ENCODE assay signal across 8 cellular contexts in the genomic region with DNA sequence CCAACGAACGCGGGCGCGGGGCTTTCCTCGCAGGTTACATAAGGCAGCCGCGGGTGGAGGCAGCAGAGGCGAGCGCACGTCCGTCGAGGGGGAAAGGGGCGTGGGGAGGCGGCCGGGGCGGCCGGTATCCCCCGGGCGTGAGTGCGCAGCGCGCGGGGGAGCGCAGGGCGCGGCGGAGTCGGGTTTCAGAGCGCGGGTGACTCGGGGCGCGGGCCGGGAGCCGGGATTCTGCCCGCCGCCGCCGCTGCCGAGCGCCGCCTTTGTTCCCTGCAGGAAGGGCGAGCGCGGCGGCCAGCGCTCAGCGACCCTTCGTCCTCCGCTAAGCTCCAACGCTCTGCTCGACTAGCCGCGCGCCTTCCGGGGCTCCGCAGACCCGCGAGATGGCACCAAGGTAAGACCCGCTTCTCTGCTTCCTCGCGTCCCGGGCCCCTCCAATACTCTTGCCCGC. TPM values are rescaled to one million over a fixed set of nuclear protein-coding genes. Genes with fewer than 3 reads are reported as not detected.
DNase-seq lines count a peak whose midpoint lies in the region; ATAC-seq and TF ChIP-seq lines count a peak whose summit lies in the region.

Gene COL15A1 (plus strand): TSS at position 226 of the 448 bp plus-strand sequence. CDS start 155 bp downstream, at position 381.

- H3K9me3 ChIP-seq in ascending aorta: no peaks in the 10 kb centered on the region
- H3K9me3 ChIP-seq in stomach: no peaks in the 10 kb centered on the region

- peak within 1 kb of the TSS; percentile 1 to 34 for H3K27ac ChIP-seq in ascending aorta
- H3K27ac ChIP-seq in stomach: peak within 1 kb of the TSS; percentile 43 to 87 (median 82)

- H3K27me3 ChIP-seq in ascending aorta: no peaks in the 10 kb centered on the region
- peaks cover 0 to 47% (median 32%) of the 10 kb centered on the region in 3 donors for H3K27me3 ChIP-seq in stomach

- no peak for TF ChIP-seq EP300 in stomach (IDR thresholded peaks at IDR 0.05)

- TF ChIP-seq POLR2A in stomach (IDR thresholded peaks at IDR 0.05): no peak

- H3K36me3 ChIP-seq in ascending aorta: no peaks in the 10 kb centered on the region
- H3K36me3 ChIP-seq in stomach: no peaks in the 10 kb centered on the region

- H3K4me1 ChIP-seq in ascending aorta (peaks cover 0 to 4% of the 10 kb centered on the region in 2 donors), stomach (peaks cover 0 to 50% (median 17%) of the 10 kb centered on the region in 4 donors)

- DNase-seq in NCI-H510A treated with DMSO at 0.1 percent for 48 hours (lab: John Stamatoyannopoulos, UW) (peak; percentile 21), NCI-H510A (lab: John Stamatoyannopoulos, UW) (no peak), ascending aorta (ENCODE audit: low spot score in 2 of 2) (no peak), islet precursor cell (peak; percentile 68), stomach (no peak), pons (ENCODE audit: low spot score) (no peak)
- no peak for DNase-seq in activated CD8-positive, alpha-beta memory T cell treated with anti-CD3 and anti-CD28 coated beads for 24 hours

- TF ChIP-seq CTCF in ascending aorta (IDR thresholded peaks at IDR 0.05): no peak
- no peak for TF ChIP-seq CTCF in stomach (IDR thresholded peaks at IDR 0.05)

- whole genome bisulfite sequencing in stomach, 5 donors: 0 to 2% (median 1%) methylated on average over 24 to 65 of the region's 65 CpGs

- peak within 1 kb of the TSS; percentile 52 to 66 for H3K4me3 ChIP-seq in ascending aorta
- peak within 1 kb of the TSS; percentile 56 to 64 (median 62) for H3K4me3 ChIP-seq in stomach

- intact Hi-C loops in ascending aorta (cut with DNase I) (no loop called here), stomach (cut with DNase I; ENCODE audit: low total_unique reads) (no loop called here)

- no peak for ATAC-seq in GM21526 (IDR thresholded peaks at IDR 0.05; ENCODE audit: low FRiP score, unreplicated experiment)

RNA-seq across cellular contexts. Expression of gene COL15A1, which starts in this region (rescaled TPM):
- total RNA-seq in ascending aorta: 58.6 TPM
- 100 to 1,000 TPM in 2 of 5 donors, 10 to 100 TPM in 3; 26.3 to 173 (median 32.2) TPM for total RNA-seq in stomach
- polyA plus RNA-seq in stomach: 10 to 100 TPM; 10.7 to 13.3 (median 12.0) TPM

Comparison
In these comparisons a context has a peak if more than half of its experiments do, and no peak if none do; other contexts are left out.
1. DNase-seq: peak in NCI-H510A treated with DMSO at 0.1 percent for 48 hours (single experiment) and islet precursor cell (single experiment); none in NCI-H510A (single experiment), ascending aorta (0 of 2), stomach (single experiment), pons (single experiment) and activated CD8-positive, alpha-beta memory T cell treated with anti-CD3 and anti-CD28 coated beads for 24 hours (single experiment).